In the genomic region with DNA sequence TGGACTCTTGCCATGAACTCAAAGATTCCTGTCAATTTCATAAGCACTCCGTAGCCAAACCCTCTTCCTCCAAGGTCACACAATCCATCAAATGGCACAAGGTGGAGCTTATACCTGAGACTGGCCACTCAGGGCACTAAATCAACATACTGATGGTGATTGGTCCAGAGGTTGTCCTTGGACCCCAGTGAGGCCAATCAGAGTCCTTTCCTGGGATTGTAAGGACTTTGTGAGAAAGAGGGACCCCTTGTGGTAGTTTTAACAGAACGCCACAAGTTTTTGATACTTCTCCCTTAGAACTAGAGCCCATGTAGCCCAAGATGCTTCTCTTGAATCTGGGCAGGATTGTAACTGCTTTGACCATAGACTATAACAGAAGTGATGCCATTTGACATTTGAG, we compare ENCODE assay signal across 12 cellular contexts. TPM values are rescaled to one million over a fixed set of nuclear protein-coding genes. Genes with fewer than 3 reads are reported as not detected.
DNase-seq lines count a peak whose midpoint lies in the region; ATAC-seq and TF ChIP-seq lines count a peak whose summit lies in the region.
"Had no signal": no experiment of that assay in that cellular context is flagged by ENCODE, and none has a peak within 500 bp of the region (broad histone marks: within the 10 kb centered on the region; RNA-seq: fewer than 3 reads in every experiment).

No MANE protein-coding gene starts in this region.

- no peak overlapping the region for H3K4me3 ChIP-seq in choroid plexus epithelial cell (ENCODE audit: low read depth, low read length)

- no peak for ATAC-seq in GM18519 (IDR thresholded peaks at IDR 0.05; ENCODE audit: low FRiP score, unreplicated experiment)
- ATAC-seq: natural killer cell had no signal

- no peak overlapping the region for H3K27ac Mint-ChIP-seq in T-helper 2 cell treated with Interferon-gamma antibody and Interleukin-4, amounts not matched to agents 5 μg/mL and 100 μg/mL, for 36 hours
- H3K27ac Mint-ChIP-seq: IgD-negative memory B cell, natural killer cell had no signal

- peaks cover 4% of the 10 kb centered on the region for H3K27me3 Mint-ChIP-seq in T-helper 2 cell treated with Interferon-gamma antibody and Interleukin-4, amounts not matched to agents 5 μg/mL and 100 μg/mL, for 36 hours (ENCODE audit: low read depth)

- DNase-seq in A172 (ENCODE audit: low spot score) (peak; percentile 28), NCI-H748 treated with DMSO at 0.1 percent for 48 hours (lab: John Stamatoyannopoulos, UW) (peak; percentile 4), choroid plexus epithelial cell (ENCODE audit: low read depth) (peak; percentile 14), activated gamma-delta T cell (lab: John Stamatoyannopoulos, UW) (no peak)
- no peak for DNase-seq in activated T-cell treated with anti-CD3 and anti-CD28 coated beads, Interleukin-2, amount 50 U/mL, for 1 hour
- no peak for DNase-seq in T-helper 2 cell treated with Interferon-gamma antibody and Interleukin-4, amounts not matched to agents 5 μg/mL and 100 μg/mL, for 36 hours (ENCODE audit: low spot score)
- DNase-seq: activated CD8-positive, alpha-beta memory T cell treated with anti-CD3 and anti-CD28 coated beads, Interleukin-2, amount 50 U/mL, for 4 hours; natural killer cell; NCI-H526 treated with DMSO at 0.1 percent for 48 hours had no signal

- H3K4me1 Mint-ChIP-seq in T-helper 2 cell treated with Interferon-gamma antibody and Interleukin-4, amounts not matched to agents 5 μg/mL and 100 μg/mL, for 36 hours (ENCODE audit: low read depth), result no peaks in the 10 kb centered on the region
- H3K4me1 Mint-ChIP-seq: IgD-negative memory B cell, natural killer cell had no signal

- TF ChIP-seq CTCF in GM12873 (IDR thresholded peaks at IDR 0.05; ENCODE audit: insufficient read depth, low read depth, low read length, missing control alignments), result peak; percentile 19
- TF ChIP-seq CTCF in choroid plexus epithelial cell (conservative IDR thresholded peaks at IDR 0.05; ENCODE audit: low read depth, low read length), result peak; percentile 7

- no peaks in the 10 kb centered on the region for H3K36me3 Mint-ChIP-seq in T-helper 2 cell treated with Interferon-gamma antibody and Interleukin-4, amounts not matched to agents 5 μg/mL and 100 μg/mL, for 36 hours (ENCODE audit: low read depth)
- H3K36me3 Mint-ChIP-seq: natural killer cell had no signal

- H3K9me3 Mint-ChIP-seq in T-helper 2 cell treated with Interferon-gamma antibody and Interleukin-4, amounts not matched to agents 5 μg/mL and 100 μg/mL, for 36 hours, result no peaks in the 10 kb centered on the region
- H3K9me3 Mint-ChIP-seq: IgD-negative memory B cell, natural killer cell had no signal

- no peak overlapping the region for H3K4me3 Mint-ChIP-seq in T-helper 2 cell treated with Interferon-gamma antibody and Interleukin-4, amounts not matched to agents 5 μg/mL and 100 μg/mL, for 36 hours
- H3K4me3 Mint-ChIP-seq: IgD-negative memory B cell, natural killer cell had no signal

RNA-seq across cellular contexts. Expression of a gene that starts 44.4 kb away (rescaled TPM):
- 19.9 and 21.9 TPM in 2 replicates for total RNA-seq in A172 (2014; rRNA removed; shearing (Covaris generic))

Comparison
In these comparisons a context has a peak if more than half of its experiments do, and no peak if none do; other contexts are left out.
1. DNase-seq: peak in A172 (single experiment), NCI-H748 treated with DMSO at 0.1 percent for 48 hours (single experiment) and choroid plexus epithelial cell (single experiment); none in activated T-cell treated with anti-CD3 and anti-CD28 coated beads, Interleukin-2, amount 50 U/mL, for 1 hour (single experiment), T-helper 2 cell treated with Interferon-gamma antibody and Interleukin-4, amounts not matched to agents 5 μg/mL and 100 μg/mL, for 36 hours (single experiment) and activated gamma-delta T cell (single experiment).